In the genomic region with DNA sequence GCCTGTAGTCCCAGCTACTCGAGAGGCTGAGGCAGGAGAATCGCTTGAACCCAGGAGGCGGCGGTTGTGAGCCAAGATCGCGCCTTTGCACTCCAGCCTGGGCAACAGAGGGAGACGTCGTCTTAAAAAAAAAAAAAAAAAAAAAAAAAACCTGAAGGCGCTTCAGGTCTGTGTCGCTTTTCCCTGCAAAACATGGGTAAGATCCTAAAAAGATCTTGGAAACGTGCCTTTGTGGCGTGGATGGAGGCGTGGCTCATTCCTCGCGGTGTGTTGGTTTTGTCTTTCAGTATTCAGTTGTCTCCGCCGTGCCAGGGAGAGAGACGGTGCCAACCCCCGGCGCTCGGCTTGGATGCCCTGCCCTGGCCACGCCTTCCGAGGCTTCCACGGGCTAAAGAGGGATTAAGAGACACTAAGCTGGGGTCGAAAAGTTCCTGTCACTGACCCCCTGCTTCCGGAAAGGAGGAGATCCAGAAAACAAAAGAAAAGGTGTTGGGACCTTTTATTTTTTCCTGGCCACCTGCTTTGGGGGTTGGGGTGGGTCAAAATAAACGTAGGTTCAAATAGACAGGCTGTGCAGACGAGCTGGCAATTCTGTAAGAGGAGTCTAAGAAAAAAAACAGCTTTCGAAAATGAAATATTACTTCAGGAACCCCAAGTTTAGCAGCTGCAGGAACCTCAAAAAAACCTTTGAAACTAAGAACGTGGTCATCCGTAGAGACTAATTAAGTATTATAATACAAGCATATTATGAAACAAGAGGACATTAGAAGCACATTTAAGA, we compare ENCODE assay signal across 1 cellular context.
TF ChIP-seq lines count a peak whose summit lies in the region.

No MANE protein-coding gene starts in this region.

TF ChIP-seq in HepG2, 621 proteins besides CTCF, POLR2A, EP300 and RAD21:
- TF ChIP-seq ZSCAN20 (CRISPR knock-in tag; IDR thresholded peaks at IDR 0.05; ENCODE audit: borderline replicate concordance), result no peak
- TF ChIP-seq, protein P1, sequence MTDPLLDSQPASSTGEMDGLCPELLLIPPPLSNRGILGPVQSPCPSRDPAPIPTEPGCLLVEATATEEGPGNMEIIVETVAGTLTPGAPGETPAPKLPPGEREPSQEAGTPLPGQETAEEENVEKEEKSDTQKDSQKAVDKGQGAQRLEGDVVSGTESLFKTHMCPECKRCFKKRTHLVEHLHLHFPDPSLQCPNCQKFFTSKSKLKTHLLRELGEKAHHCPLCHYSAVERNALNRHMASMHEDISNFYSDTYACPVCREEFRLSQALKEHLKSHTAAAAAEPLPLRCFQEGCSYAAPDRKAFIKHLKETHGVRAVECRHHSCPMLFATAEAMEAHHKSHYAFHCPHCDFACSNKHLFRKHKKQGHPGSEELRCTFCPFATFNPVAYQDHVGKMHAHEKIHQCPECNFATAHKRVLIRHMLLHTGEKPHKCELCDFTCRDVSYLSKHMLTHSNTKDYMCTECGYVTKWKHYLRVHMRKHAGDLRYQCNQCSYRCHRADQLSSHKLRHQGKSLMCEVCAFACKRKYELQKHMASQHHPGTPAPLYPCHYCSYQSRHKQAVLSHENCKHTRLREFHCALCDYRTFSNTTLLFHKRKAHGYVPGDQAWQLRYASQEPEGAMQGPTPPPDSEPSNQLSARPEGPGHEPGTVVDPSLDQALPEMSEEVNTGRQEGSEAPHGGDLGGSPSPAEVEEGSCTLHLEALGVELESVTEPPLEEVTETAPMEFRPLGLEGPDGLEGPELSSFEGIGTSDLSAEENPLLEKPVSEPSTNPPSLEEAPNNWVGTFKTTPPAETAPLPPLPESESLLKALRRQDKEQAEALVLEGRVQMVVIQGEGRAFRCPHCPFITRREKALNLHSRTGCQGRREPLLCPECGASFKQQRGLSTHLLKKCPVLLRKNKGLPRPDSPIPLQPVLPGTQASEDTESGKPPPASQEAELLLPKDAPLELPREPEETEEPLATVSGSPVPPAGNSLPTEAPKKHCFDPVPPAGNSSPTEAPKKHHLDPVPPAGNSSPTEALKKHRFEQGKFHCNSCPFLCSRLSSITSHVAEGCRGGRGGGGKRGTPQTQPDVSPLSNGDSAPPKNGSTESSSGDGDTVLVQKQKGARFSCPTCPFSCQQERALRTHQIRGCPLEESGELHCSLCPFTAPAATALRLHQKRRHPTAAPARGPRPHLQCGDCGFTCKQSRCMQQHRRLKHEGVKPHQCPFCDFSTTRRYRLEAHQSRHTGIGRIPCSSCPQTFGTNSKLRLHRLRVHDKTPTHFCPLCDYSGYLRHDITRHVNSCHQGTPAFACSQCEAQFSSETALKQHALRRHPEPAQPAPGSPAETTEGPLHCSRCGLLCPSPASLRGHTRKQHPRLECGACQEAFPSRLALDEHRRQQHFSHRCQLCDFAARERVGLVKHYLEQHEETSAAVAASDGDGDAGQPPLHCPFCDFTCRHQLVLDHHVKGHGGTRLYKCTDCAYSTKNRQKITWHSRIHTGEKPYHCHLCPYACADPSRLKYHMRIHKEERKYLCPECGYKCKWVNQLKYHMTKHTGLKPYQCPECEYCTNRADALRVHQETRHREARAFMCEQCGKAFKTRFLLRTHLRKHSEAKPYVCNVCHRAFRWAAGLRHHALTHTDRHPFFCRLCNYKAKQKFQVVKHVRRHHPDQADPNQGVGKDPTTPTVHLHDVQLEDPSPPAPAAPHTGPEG (CRISPR knock-in tag; IDR thresholded peaks at IDR 0.05), result no peak
- TF ChIP-seq, protein P2, sequence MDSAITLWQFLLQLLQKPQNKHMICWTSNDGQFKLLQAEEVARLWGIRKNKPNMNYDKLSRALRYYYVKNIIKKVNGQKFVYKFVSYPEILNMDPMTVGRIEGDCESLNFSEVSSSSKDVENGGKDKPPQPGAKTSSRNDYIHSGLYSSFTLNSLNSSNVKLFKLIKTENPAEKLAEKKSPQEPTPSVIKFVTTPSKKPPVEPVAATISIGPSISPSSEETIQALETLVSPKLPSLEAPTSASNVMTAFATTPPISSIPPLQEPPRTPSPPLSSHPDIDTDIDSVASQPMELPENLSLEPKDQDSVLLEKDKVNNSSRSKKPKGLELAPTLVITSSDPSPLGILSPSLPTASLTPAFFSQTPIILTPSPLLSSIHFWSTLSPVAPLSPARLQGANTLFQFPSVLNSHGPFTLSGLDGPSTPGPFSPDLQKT (CRISPR knock-in tag; IDR thresholded peaks at IDR 0.05; ENCODE audit: borderline replicate concordance), result no peak
- no peak for TF ChIP-seq ZNF496 (CRISPR knock-in tag; IDR thresholded peaks at IDR 0.05; ENCODE audit: insufficient replicate concordance)
- no peak for TF ChIP-seq SP140L (CRISPR knock-in tag; IDR thresholded peaks at IDR 0.05; ENCODE audit: borderline replicate concordance)
- 0 out of 2 replicates have a peak, but pooled peaks have one; percentile 15 for TF ChIP-seq ZNF20 (CRISPR knock-in tag; IDR thresholded peaks at IDR 0.05)
- no peak for TF ChIP-seq NPAS2 (CRISPR knock-in tag; IDR thresholded peaks at IDR 0.05; ENCODE audit: borderline replicate concordance)
- TF ChIP-seq, protein P3, sequence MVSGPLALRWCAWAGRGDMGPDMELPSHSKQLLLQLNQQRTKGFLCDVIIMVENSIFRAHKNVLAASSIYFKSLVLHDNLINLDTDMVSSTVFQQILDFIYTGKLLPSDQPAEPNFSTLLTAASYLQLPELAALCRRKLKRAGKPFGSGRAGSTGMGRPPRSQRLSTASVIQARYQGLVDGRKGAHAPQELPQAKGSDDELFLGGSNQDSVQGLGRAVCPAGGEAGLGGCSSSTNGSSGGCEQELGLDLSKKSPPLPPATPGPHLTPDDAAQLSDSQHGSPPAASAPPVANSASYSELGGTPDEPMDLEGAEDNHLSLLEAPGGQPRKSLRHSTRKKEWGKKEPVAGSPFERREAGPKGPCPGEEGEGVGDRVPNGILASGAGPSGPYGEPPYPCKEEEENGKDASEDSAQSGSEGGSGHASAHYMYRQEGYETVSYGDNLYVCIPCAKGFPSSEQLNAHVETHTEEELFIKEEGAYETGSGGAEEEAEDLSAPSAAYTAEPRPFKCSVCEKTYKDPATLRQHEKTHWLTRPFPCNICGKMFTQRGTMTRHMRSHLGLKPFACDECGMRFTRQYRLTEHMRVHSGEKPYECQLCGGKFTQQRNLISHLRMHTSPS (CRISPR knock-in tag; IDR thresholded peaks at IDR 0.05; ENCODE audit: low read depth), result peak; percentile 78
- TF ChIP-seq HNRNPL (IDR thresholded peaks at IDR 0.05; ENCODE audit: low read depth, low read length), result peak; percentile 89; the same call in 1 of the 2 replicates
- no peak for TF ChIP-seq GATA4 (IDR thresholded peaks at IDR 0.05; ENCODE audit: borderline replicate concordance, low read depth)
- no peak for TF ChIP-seq KDM6A (CRISPR knock-in tag; IDR thresholded peaks at IDR 0.05; ENCODE audit: low read depth)
- no peak for TF ChIP-seq CHD4 (IDR thresholded peaks at IDR 0.05; ENCODE audit: borderline replicate concordance, low read length)
- no peak for TF ChIP-seq ZNF703 (CRISPR knock-in tag; IDR thresholded peaks at IDR 0.05; ENCODE audit: borderline replicate concordance)
- TF ChIP-seq, protein P4, sequence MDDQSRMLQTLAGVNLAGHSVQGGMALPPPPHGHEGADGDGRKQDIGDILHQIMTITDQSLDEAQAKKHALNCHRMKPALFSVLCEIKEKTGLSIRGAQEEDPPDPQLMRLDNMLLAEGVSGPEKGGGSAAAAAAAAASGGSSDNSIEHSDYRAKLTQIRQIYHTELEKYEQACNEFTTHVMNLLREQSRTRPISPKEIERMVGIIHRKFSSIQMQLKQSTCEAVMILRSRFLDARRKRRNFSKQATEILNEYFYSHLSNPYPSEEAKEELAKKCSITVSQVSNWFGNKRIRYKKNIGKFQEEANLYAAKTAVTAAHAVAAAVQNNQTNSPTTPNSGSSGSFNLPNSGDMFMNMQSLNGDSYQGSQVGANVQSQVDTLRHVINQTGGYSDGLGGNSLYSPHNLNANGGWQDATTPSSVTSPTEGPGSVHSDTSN (CRISPR knock-in tag; IDR thresholded peaks at IDR 0.05; ENCODE audit: borderline replicate concordance), result no peak
- no peak for TF ChIP-seq FOXA1 (IDR thresholded peaks at IDR 0.05)
- no peak for TF ChIP-seq FOXA1 (CRISPR knock-in tag; IDR thresholded peaks at IDR 0.05)
- no peak for TF ChIP-seq ZBTB8A (CRISPR knock-in tag; IDR thresholded peaks at IDR 0.05; ENCODE audit: borderline replicate concordance, low read depth)
- no peak for TF ChIP-seq JARID2 (CRISPR knock-in tag; IDR thresholded peaks at IDR 0.05; ENCODE audit: insufficient replicate concordance)
- no peak for TF ChIP-seq ZNF749 (CRISPR knock-in tag; IDR thresholded peaks at IDR 0.05; ENCODE audit: borderline replicate concordance)
- TF ChIP-seq, protein P5, sequence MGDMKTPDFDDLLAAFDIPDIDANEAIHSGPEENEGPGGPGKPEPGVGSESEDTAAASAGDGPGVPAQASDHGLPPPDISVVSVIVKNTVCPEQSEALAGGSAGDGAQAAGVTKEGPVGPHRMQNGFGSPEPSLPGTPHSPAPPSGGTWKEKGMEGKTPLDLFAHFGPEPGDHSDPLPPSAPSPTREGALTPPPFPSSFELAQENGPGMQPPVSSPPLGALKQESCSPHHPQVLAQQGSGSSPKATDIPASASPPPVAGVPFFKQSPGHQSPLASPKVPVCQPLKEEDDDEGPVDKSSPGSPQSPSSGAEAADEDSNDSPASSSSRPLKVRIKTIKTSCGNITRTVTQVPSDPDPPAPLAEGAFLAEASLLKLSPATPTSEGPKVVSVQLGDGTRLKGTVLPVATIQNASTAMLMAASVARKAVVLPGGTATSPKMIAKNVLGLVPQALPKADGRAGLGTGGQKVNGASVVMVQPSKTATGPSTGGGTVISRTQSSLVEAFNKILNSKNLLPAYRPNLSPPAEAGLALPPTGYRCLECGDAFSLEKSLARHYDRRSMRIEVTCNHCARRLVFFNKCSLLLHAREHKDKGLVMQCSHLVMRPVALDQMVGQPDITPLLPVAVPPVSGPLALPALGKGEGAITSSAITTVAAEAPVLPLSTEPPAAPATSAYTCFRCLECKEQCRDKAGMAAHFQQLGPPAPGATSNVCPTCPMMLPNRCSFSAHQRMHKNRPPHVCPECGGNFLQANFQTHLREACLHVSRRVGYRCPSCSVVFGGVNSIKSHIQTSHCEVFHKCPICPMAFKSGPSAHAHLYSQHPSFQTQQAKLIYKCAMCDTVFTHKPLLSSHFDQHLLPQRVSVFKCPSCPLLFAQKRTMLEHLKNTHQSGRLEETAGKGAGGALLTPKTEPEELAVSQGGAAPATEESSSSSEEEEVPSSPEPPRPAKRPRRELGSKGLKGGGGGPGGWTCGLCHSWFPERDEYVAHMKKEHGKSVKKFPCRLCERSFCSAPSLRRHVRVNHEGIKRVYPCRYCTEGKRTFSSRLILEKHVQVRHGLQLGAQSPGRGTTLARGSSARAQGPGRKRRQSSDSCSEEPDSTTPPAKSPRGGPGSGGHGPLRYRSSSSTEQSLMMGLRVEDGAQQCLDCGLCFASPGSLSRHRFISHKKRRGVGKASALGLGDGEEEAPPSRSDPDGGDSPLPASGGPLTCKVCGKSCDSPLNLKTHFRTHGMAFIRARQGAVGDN (CRISPR knock-in tag; IDR thresholded peaks at IDR 0.05), result peak; percentile 15; the same call in 1 of the 2 replicates
